Comparison of ENCODE assay signal across 9 cellular contexts in the genomic region with DNA sequence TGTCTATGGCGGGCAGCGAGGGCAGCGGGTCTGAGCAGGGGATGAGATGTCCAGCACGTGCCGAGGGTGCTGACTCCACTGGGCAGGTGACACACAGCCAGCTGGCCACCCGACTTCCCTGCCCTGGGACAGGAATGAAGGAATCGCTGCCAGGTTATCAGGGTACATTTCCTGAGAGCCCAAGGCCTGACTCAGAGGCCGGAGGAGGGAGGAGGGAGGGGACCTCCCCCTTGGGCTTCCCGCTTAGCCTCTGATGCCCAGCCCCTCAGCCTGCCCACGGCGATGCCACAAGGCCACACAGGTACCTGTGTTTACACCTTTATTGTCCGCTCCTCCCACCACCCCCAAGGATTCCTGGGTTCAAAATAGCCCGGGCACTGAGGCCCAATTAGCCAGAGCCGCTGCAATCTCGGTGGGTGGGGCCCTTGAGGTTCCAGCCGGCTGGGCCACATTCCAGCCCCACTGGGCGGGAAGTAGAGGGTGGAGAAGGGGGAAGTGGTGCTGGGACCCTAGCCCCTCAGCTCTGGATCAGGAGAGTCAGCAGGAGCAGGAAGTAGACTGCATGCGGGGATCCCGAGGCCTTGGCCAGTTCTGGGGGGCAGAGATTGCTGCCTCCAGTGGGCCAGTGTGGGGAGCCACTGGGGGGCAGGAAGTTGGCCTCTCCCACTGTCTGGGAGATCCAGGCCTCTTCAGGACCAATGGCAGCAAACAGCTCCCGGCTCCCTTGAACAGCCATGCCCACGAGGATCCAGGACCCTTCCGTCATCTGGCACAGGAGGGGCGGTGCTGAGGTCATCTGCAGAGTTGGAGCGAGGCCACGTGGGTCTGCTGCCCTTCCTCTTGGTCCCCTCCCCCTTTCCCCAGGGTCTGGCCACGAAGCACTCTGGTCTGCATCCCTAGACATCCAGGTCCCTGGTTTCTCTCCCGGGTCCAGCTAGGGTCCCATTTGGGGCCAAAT. TPM values are rescaled to one million over a fixed set of nuclear protein-coding genes. Genes with fewer than 3 reads are reported as not detected.
A peak's percentile ranks its signal among the peaks of the same experiment; 100 is the strongest.
DNase-seq lines count a peak whose midpoint lies in the region; FAIRE-seq and TF ChIP-seq lines count a peak whose summit lies in the region.
"Had no signal": no experiment of that assay in that cellular context is flagged by ENCODE, and none has a peak within 500 bp of the region (broad histone marks: within the 10 kb centered on the region; RNA-seq: fewer than 3 reads in every experiment).

No MANE protein-coding gene starts in this region.

- CTCF ChIA-PET in activated naive CD4-positive, alpha-beta T cell treated with anti-CD3 and anti-CD28 coated beads for 36 hours (lab: Charles Lee) = no interaction called here

- peaks cover 0 to 7% (median 0%) of the 10 kb centered on the region in 3 donors for H3K27me3 ChIP-seq in stomach

- no peak for TF ChIP-seq POLR2A in stomach (IDR thresholded peaks at IDR 0.05)

- H3K9me3 ChIP-seq in stomach = no peaks in the 10 kb centered on the region

- in situ Hi-C loops in astrocyte of the spinal cord (cut with HindIII; ENCODE audit: low sequenced_read_pairs) = no loop called here

- 31 to 51% (median 38%) methylated on average over 23 to 27 of the region's 27 CpGs for WGBS in stomach, 5 donors

- DNase-seq in HFFc6 = peak; percentile 71
- peak; percentile 43 for DNase-seq in astrocyte of the spinal cord (ENCODE audit: low read depth, low spot score)
- DNase-seq in islet precursor cell = peak; percentile 92
- peak; percentile 91 for DNase-seq in stomach
- DNase-seq in activated naive CD4-positive, alpha-beta T cell treated with anti-CD3 and anti-CD28 coated beads for 36 hours = no peak
- DNase-seq in T-helper 9 cell = no peak
- DNase-seq in DMS 273 (lab: John Stamatoyannopoulos, UW; ENCODE audit: unreplicated experiment) = no peak
- DNase-seq in GM19239 (ENCODE audit: insufficient read length, low spot score) = no peak
- DNase-seq: activated CD4-positive, alpha-beta T cell treated with anti-CD3 and anti-CD28 coated beads for 4 hours had no signal

- peak overlapping the region; percentile 11; the same call in 1 of the 2 replicates for H3K4me3 Mint-ChIP-seq in HFFc6
- no peak overlapping the region for H3K4me3 Mint-ChIP-seq in activated naive CD4-positive, alpha-beta T cell treated with anti-CD3 and anti-CD28 coated beads for 36 hours

- H3K9me3 Mint-ChIP-seq in HFFc6 = no peaks in the 10 kb centered on the region
- no peaks in the 10 kb centered on the region for H3K9me3 Mint-ChIP-seq in activated naive CD4-positive, alpha-beta T cell treated with anti-CD3 and anti-CD28 coated beads for 36 hours

- no peaks in the 10 kb centered on the region for H3K36me3 Mint-ChIP-seq in HFFc6 (ENCODE audit: low read depth)
- no peaks in the 10 kb centered on the region for H3K36me3 Mint-ChIP-seq in activated naive CD4-positive, alpha-beta T cell treated with anti-CD3 and anti-CD28 coated beads for 36 hours (ENCODE audit: low read depth)

- peaks cover 32% of the 10 kb centered on the region for H3K4me1 Mint-ChIP-seq in HFFc6 (ENCODE audit: low read depth)
- peaks cover 12% of the 10 kb centered on the region for H3K4me1 Mint-ChIP-seq in activated naive CD4-positive, alpha-beta T cell treated with anti-CD3 and anti-CD28 coated beads for 36 hours (ENCODE audit: low read depth)

- H3K27me3 Mint-ChIP-seq in HFFc6 (ENCODE audit: insufficient read depth) = peaks cover 11% of the 10 kb centered on the region
- no peaks in the 10 kb centered on the region for H3K27me3 Mint-ChIP-seq in activated naive CD4-positive, alpha-beta T cell treated with anti-CD3 and anti-CD28 coated beads for 36 hours (ENCODE audit: low read depth)

- no peaks in the 10 kb centered on the region for H3K36me3 ChIP-seq in stomach

- peak overlapping the region; percentile 54 for H3K27ac Mint-ChIP-seq in HFFc6
- H3K27ac Mint-ChIP-seq in activated naive CD4-positive, alpha-beta T cell treated with anti-CD3 and anti-CD28 coated beads for 36 hours = no peak overlapping the region

- FAIRE-seq in GM19239 (lab: Jason Lieb, UNC) = no peak

- peak overlapping the region; percentile 81 to 93 (median 88) for H3K27ac ChIP-seq in stomach

- no peak for TF ChIP-seq EP300 in stomach (IDR thresholded peaks at IDR 0.05)

- H3K4me3 ChIP-seq in astrocyte of the spinal cord (ENCODE audit: low read depth, low read length) = no peak overlapping the region
- H3K4me3 ChIP-seq in stomach = no peak overlapping the region

- intact Hi-C loops in stomach (cut with DNase I; ENCODE audit: low total_unique reads) = no loop called here
- intact Hi-C loops in activated naive CD4-positive, alpha-beta T cell treated with anti-CD3 and anti-CD28 coated beads for 36 hours (cut with micrococcal nuclease) = no loop called here

- TF ChIP-seq CTCF in HFFc6 (IDR thresholded peaks at IDR 0.05) (no peak), astrocyte of the spinal cord (IDR thresholded peaks at IDR 0.05; ENCODE audit: low read depth, low read length) (no peak), stomach (IDR thresholded peaks at IDR 0.05) (no peak)

- H3K4me1 ChIP-seq in stomach = peaks cover 25 to 70% (median 51%) of the 10 kb centered on the region in 4 donors

RNA-seq across cellular contexts. Expression of a gene that starts 3.4 kb away (rescaled TPM):
- not detected for total RNA-seq in HFFc6 (2021; fragmentation: NEBNext Ultra II Directional; extraction: Animal tissue kit (Norgen Biotek cat#: 25700))
- 100 to 1,000 TPM in 2 of 5 donors, 10 to 100 TPM in 2, 1 to 10 TPM in 1; 5.8 to 176 (median 70.5) TPM for total RNA-seq in stomach
- polyA plus RNA-seq in stomach = 100 to 1,000 TPM in 2 of 3 donors, 10 to 100 TPM in 1; 39.3 to 151 (median 115) TPM
- total RNA-seq in activated naive CD4-positive, alpha-beta T cell treated with anti-CD3 and anti-CD28 coated beads for 36 hours = not detected

RNA-seq across cellular contexts. Expression of a gene that starts 11.0 kb away (rescaled TPM):
- under 1 TPM in 4 of 6 experiments, not detected in 2; 0.38 to 0.60 (median 0.47) TPM for total RNA-seq in HFFc6 (2021; fragmentation: NEBNext Ultra II Directional; extraction: Animal tissue kit (Norgen Biotek cat#: 25700))
- 10 to 100 TPM in 1 of 5 donors, 1 to 10 TPM in 1, under 1 TPM in 1, not detected in 2; 0.87 to 26.3 (median 2.6) TPM for total RNA-seq in stomach
- polyA plus RNA-seq in stomach = 1 to 10 TPM; 2.1 to 4.0 (median 2.9) TPM
- under 1 TPM; 0.93 to 0.99 TPM for total RNA-seq in activated naive CD4-positive, alpha-beta T cell treated with anti-CD3 and anti-CD28 coated beads for 36 hours

RNA-seq across cellular contexts. Expression of a gene that starts 21.4 kb away (rescaled TPM):
- total RNA-seq in HFFc6 (2021; fragmentation: NEBNext Ultra II Directional; extraction: Animal tissue kit (Norgen Biotek cat#: 25700)) = 10 to 100 TPM; 28.1 to 31.8 (median 29.6) TPM
- 100 to 1,000 TPM in 1 of 5 donors, 10 to 100 TPM in 4; 38.8 to 114 (median 64.9) TPM for total RNA-seq in stomach
- 10 to 100 TPM; 45.0 to 51.4 (median 45.8) TPM for polyA plus RNA-seq in stomach
- total RNA-seq in activated naive CD4-positive, alpha-beta T cell treated with anti-CD3 and anti-CD28 coated beads for 36 hours = 10 to 100 TPM; 58.1 to 64.5 TPM

RNA-seq across cellular contexts. Expression of a gene that starts 30.7 kb away (rescaled TPM):
- 10 to 100 TPM; 56.8 to 64.8 (median 59.4) TPM for total RNA-seq in HFFc6 (2021; fragmentation: NEBNext Ultra II Directional; extraction: Animal tissue kit (Norgen Biotek cat#: 25700))
- 100 to 1,000 TPM in 1 of 5 donors, 10 to 100 TPM in 4; 11.0 to 197 (median 58.3) TPM for total RNA-seq in stomach
- 10 to 100 TPM; 27.4 to 40.9 (median 34.0) TPM for polyA plus RNA-seq in stomach
- 10 to 100 TPM; 21.3 to 23.1 TPM for total RNA-seq in activated naive CD4-positive, alpha-beta T cell treated with anti-CD3 and anti-CD28 coated beads for 36 hours

RNA-seq across cellular contexts. Expression of a gene that starts 41.0 kb away (rescaled TPM):
- 100 to 1,000 TPM; 275 to 504 (median 422) TPM for total RNA-seq in HFFc6 (2021; fragmentation: NEBNext Ultra II Directional; extraction: Animal tissue kit (Norgen Biotek cat#: 25700))
- 100 to 1,000 TPM in 2 of 5 donors, 10 to 100 TPM in 3; 41.1 to 133 (median 60.3) TPM for total RNA-seq in stomach
- 100 to 1,000 TPM; 130 to 175 (median 135) TPM for polyA plus RNA-seq in stomach
- 100 to 1,000 TPM; 424 to 435 TPM for total RNA-seq in activated naive CD4-positive, alpha-beta T cell treated with anti-CD3 and anti-CD28 coated beads for 36 hours

Comparison
In these comparisons a context has a peak if more than half of its experiments do, and no peak if none do; other contexts are left out.
1. DNase-seq: peak in HFFc6 (single experiment), astrocyte of the spinal cord (single experiment), islet precursor cell (single experiment) and stomach (single experiment); none in activated naive CD4-positive, alpha-beta T cell treated with anti-CD3 and anti-CD28 coated beads for 36 hours (single experiment), T-helper 9 cell (single experiment), DMS 273 (single experiment) and GM19239 (single experiment).
2. RNA of a gene that starts 3.4 kb away (total RNA-seq): 5.8 to 176 TPM in stomach; not detected in HFFc6 and not detected in activated naive CD4-positive, alpha-beta T cell treated with anti-CD3 and anti-CD28 coated beads for 36 hours; every median in the first group is over 4 times any median in the second.